ENCODE assay signal across 1 cellular context in the genomic region with DNA sequence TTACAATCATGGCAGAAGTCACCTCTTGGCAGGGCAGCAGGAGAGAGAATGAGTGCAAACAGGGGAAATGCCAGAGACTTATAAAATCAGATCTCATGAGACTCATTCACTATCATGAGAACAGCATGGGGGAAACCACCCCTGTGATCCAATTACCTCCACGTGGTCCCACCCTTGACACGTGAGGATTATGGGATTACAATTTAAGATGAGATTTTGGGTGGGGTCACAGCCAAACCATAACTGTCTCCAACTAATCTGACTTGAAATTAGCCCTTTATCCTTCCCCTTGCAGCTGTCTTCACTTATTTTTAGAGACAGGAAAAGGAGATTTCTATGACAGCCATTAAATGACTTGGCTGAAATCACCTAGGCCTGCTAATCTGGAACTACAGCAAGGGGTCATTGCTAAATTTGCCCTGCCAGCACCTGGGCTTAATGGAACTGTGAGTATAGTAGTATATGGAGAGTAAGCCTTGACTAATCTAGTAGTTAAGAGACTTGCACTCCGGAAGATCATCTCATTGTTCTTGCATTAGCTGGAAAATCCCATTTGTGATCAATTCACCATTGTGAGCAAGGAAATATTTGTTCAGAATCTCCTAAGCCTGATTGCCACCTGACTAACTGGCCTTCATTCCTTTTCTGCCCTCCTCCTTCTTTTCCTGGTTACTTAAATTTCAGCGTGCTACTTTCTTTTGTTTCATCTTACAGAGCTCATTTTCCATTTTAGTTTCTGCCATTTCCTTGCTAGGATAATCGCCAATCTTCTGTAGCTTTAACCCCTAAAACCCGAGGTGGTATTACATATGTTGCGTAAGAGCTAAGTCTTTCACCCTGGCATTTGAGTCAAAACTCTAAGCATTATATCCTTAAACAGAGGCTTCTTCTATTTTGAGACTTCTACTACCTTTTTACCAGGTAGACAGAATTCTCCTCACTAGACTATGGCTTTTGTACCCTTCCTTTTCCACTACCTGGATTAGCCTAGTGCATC.
TF ChIP-seq lines count a peak whose summit lies in the region.

No MANE protein-coding gene starts in this region.

TF ChIP-seq in H1, 55 proteins besides CTCF, POLR2A, EP300 and RAD21:
- TF ChIP-seq POU5F1 (IDR thresholded peaks at IDR 0.05; ENCODE audit: low read depth, low read length) (no peak), CEBPB (IDR thresholded peaks at IDR 0.05; ENCODE audit: low read depth, low read length) (peak; percentile 62; the same call in 1 of the 2 replicates), SAP30 (IDR thresholded peaks at IDR 0.05; ENCODE audit: insufficient read depth, insufficient replicate concordance, low read length) (no peak), CHD1 (IDR thresholded peaks at IDR 0.05; ENCODE audit: low read depth, low read length) (no peak), CHD7 (IDR thresholded peaks at IDR 0.05; ENCODE audit: insufficient replicate concordance, low read length) (no peak)
